13 cellular contexts compared by ENCODE assay signal in genomic region chr16:10749680-10750035, GRCh38. TPM values are rescaled to one million over a fixed set of nuclear protein-coding genes. Genes with fewer than 3 reads are reported as not detected.
A peak's percentile ranks its signal among the peaks of the same experiment; 100 is the strongest.
DNase-seq lines count a peak whose midpoint lies in the region; ATAC-seq, FAIRE-seq and TF ChIP-seq lines count a peak whose summit lies in the region.
"Had no signal": no experiment of that assay in that cellular context is flagged by ENCODE, and none has a peak within 500 bp of the region (broad histone marks: within the 10 kb centered on the region; RNA-seq: fewer than 3 reads in every experiment).

No MANE protein-coding gene starts in this region.

- no peak for TF ChIP-seq POLR2A in sigmoid colon (IDR thresholded peaks at IDR 0.05)

- peaks cover 4% of the 10 kb centered on the region for H3K36me3 ChIP-seq in bronchial epithelial cell (ENCODE audit: control insufficient read depth, insufficient read depth, low read length)
- H3K36me3 ChIP-seq in mesenchymal stem cell (ENCODE audit: control insufficient read depth in 1 of 2, insufficient read depth in 2 of 2, low read depth in 1 of 2, low read length in 2 of 2), result peaks cover 32 to 39% of the 10 kb centered on the region in 2 experiments
- H3K36me3 ChIP-seq in sigmoid colon, result peaks cover 0 to 73% (median 36%) of the 10 kb centered on the region in 4 donors

- H3K9ac ChIP-seq in mesenchymal stem cell (ENCODE audit: low read length), result peak overlapping the region; percentile 43

- intact Hi-C loops in sigmoid colon (cut with DNase I), result loop anchor here (10.0 kb wide), 4 partner anchors 365 to 1655 kb away; partner anchors contain the start of genes ATF7IP2, HAPSTR1, RMI2 and SOCS1

- no peak for TF ChIP-seq EP300 in sigmoid colon (IDR thresholded peaks at IDR 0.05)

- peak overlapping the region in 1 of 2 experiments; percentile 26 for H3K14ac ChIP-seq in mesenchymal stem cell (ENCODE audit: low read length in 2 of 2)

- no peak overlapping the region for H2BK15ac ChIP-seq in mesenchymal stem cell (ENCODE audit: low read depth, poor library complexity, severe bottlenecking)

- H3K79me1 ChIP-seq in mesenchymal stem cell (replicated peaks; ENCODE audit: low read length, poor library complexity, severe bottlenecking), result peaks cover 6% of the 10 kb centered on the region

- no peaks in the 10 kb centered on the region for H3K9me3 ChIP-seq in mesenchymal stem cell (ENCODE audit: control insufficient read depth, low read length)
- H3K9me3 ChIP-seq in sigmoid colon, result no peaks in the 10 kb centered on the region

- H3K4ac ChIP-seq in mesenchymal stem cell (ENCODE audit: low read depth in 1 of 2, low read length in 2 of 2), result no peak overlapping the region

- no peak overlapping the region for H2AFZ ChIP-seq in mesenchymal stem cell (ENCODE audit: low read depth, low read length)

- peaks cover 6% of the 10 kb centered on the region for H3K4me1 ChIP-seq in mesenchymal stem cell (ENCODE audit: control insufficient read depth, insufficient read depth, low read depth, low read length)
- H3K4me1 ChIP-seq in sigmoid colon, result peaks cover 0 to 20% (median 17%) of the 10 kb centered on the region in 4 donors

- H3K23ac ChIP-seq in mesenchymal stem cell (ENCODE audit: low read length in 2 of 2), result no peak overlapping the region

- H4K8ac ChIP-seq in mesenchymal stem cell (ENCODE audit: low read length), result peak overlapping the region; percentile 10

- ATAC-seq in GM18858 (IDR thresholded peaks at IDR 0.05; ENCODE audit: unreplicated experiment) (no peak), GM21723 (IDR thresholded peaks at IDR 0.05; ENCODE audit: unreplicated experiment) (no peak)

- H2AK5ac ChIP-seq in mesenchymal stem cell (ENCODE audit: low read length, severe bottlenecking), result no peak overlapping the region

- no peak overlapping the region for H4K91ac ChIP-seq in mesenchymal stem cell (ENCODE audit: low read length)

- DNase-seq in AG10803 (ENCODE audit: low read depth) (peak; percentile 18), ELR (ENCODE audit: low read depth) (peak; percentile 36), bronchial epithelial cell (ENCODE audit: low read depth) (peak; percentile 17), mesenchymal stem cell (peak; percentile 76), sigmoid colon (no peak), OCI-M2 (lab: John Stamatoyannopoulos, UW; ENCODE audit: unreplicated experiment) (no peak)
- DNase-seq: activated naive CD4-positive, alpha-beta T cell treated with Interleukin-2 at 50 U/mL for 16 hours; effector memory CD4-positive, alpha-beta T cell; naive B cell; NCI-H2029 had no signal

- no peak overlapping the region for H2BK5ac ChIP-seq in mesenchymal stem cell (ENCODE audit: low read depth, low read length, poor library complexity, severe bottlenecking)

- 56% methylated on average over 3 of the region's 4 CpGs for WGBS in mesenchymal stem cell
- 84 to 88% methylated on average over 4 of the region's 4 CpGs for WGBS in sigmoid colon, 2 donors

- H3K27me3 ChIP-seq in bronchial epithelial cell (ENCODE audit: control insufficient read depth, insufficient read depth, low read length), result no peaks in the 10 kb centered on the region
- H3K27me3 ChIP-seq in mesenchymal stem cell (ENCODE audit: control insufficient read depth in 1 of 2, insufficient read depth in 1 of 2, low read length in 2 of 2), result no peaks in the 10 kb centered on the region
- no peaks in the 10 kb centered on the region for H3K27me3 ChIP-seq in sigmoid colon

- H3K27ac ChIP-seq in mesenchymal stem cell (ENCODE audit: low read length, poor library complexity, severe bottlenecking) (no peak overlapping the region), sigmoid colon (peak overlapping the region in 1 of 4 donors; percentile 25)

- TF ChIP-seq CTCF in AG10803 (conservative IDR thresholded peaks at IDR 0.05; ENCODE audit: low read length) (no peak), bronchial epithelial cell (IDR thresholded peaks at IDR 0.05; ENCODE audit: insufficient read depth, low read length, severe bottlenecking) (no peak), sigmoid colon (IDR thresholded peaks at IDR 0.05) (no peak)

- H2BK120ac ChIP-seq in mesenchymal stem cell (ENCODE audit: low read depth, low read length), result no peak overlapping the region

- no peak overlapping the region for H3K4me2 ChIP-seq in mesenchymal stem cell (ENCODE audit: low read length, poor library complexity, severe bottlenecking)

- H3K18ac ChIP-seq in mesenchymal stem cell (ENCODE audit: low read depth in 1 of 2, low read length in 2 of 2), result peak overlapping the region in 1 of 2 experiments; percentile 44

- FAIRE-seq in bronchial epithelial cell (lab: Jason Lieb, UNC), result no peak
- FAIRE-seq: D721Med had no signal

- H3K4me3 ChIP-seq in AG10803 (ENCODE audit: low read length) (no peak overlapping the region), bronchial epithelial cell (ENCODE audit: low read depth, low read length) (no peak overlapping the region), mesenchymal stem cell (ENCODE audit: insufficient read depth in 1 of 2, low read depth in 1 of 2, low read length in 2 of 2) (no peak overlapping the region), sigmoid colon (no peak overlapping the region)

- H2BK12ac ChIP-seq in mesenchymal stem cell (ENCODE audit: low read length in 2 of 2), result no peak overlapping the region

RNA-seq across cellular contexts. Expression of gene NUBP1, which starts 6.0 kb away (rescaled TPM):
- total RNA-seq in bronchial epithelial cell (12.9 and 16.6 TPM in 2 replicates), sigmoid colon (10 to 100 TPM; 26.3 to 32.9 (median 31.4) TPM)
- polyA plus RNA-seq in mesenchymal stem cell (2013, experiment 1 of 2), result 21.3 TPM
- polyA plus RNA-seq in mesenchymal stem cell (2013, experiment 2 of 2), result 20.9 TPM
- polyA plus RNA-seq in sigmoid colon, result 10 to 100 TPM; 34.2 to 37.6 (median 36.6) TPM

RNA-seq across cellular contexts. Expression of gene TEKT5, which starts 54.9 kb away (rescaled TPM):
- 0.26 and 0.53 TPM in 2 replicates for total RNA-seq in bronchial epithelial cell
- polyA plus RNA-seq in mesenchymal stem cell (2013, experiment 1 of 2), result not detected
- 0.05 TPM for polyA plus RNA-seq in mesenchymal stem cell (2013, experiment 2 of 2)
- 1 to 10 TPM in 1 of 4 donors, under 1 TPM in 1, not detected in 2; 0.83 to 2.1 TPM for total RNA-seq in sigmoid colon
- under 1 TPM in 1 of 3 donors, not detected in 2; 0.09 TPM for polyA plus RNA-seq in sigmoid colon

Comparison
In these comparisons a context has a peak if more than half of its experiments do, and no peak if none do; other contexts are left out.
1. DNase-seq: peak in AG10803 (single experiment), ELR (single experiment), bronchial epithelial cell (single experiment) and mesenchymal stem cell (single experiment); none in sigmoid colon (single experiment) and OCI-M2 (single experiment).